11 cellular contexts compared by ENCODE assay signal in the genomic region with DNA sequence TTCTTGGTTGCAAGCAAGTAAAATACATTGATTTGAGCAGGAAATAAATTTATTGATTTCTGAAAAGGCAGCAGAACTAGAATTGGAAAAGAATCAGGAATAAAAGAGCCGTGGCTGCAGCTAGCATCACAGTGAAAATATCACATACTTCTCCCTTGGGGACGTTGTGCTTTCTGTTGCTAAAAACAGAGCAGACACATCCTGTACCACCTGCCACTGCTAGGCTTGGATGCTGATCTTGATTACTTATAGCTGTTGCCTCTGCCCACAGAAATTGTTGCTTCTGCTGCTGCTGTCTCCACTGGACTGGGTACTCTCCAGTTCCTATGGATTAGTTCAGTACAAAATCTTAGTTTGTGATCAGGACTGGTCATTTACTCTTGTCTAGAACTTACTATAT.
DNase-seq lines count a peak whose midpoint lies in the region; ATAC-seq and TF ChIP-seq lines count a peak whose summit lies in the region.
"Had no signal": no experiment of that assay in that cellular context is flagged by ENCODE, and none has a peak within 500 bp of the region (broad histone marks: within the 10 kb centered on the region; RNA-seq: fewer than 3 reads in every experiment).

No MANE protein-coding gene starts in this region.

- H3K4me1 ChIP-seq in testis, result no peaks in the 10 kb centered on the region
- H3K4me1 ChIP-seq: adrenal gland, Caco-2 had no signal

- WGBS in testis, 2 donors, result 28 to 37% methylated on average over 2 of the region's 2 CpGs

- H3K27me3 ChIP-seq in testis, result no peaks in the 10 kb centered on the region
- H3K27me3 ChIP-seq: adrenal gland had no signal

- no peaks in the 10 kb centered on the region for H3K9me3 ChIP-seq in testis
- H3K9me3 ChIP-seq: adrenal gland, Caco-2 had no signal

- no peak for TF ChIP-seq POLR2A in testis (IDR thresholded peaks at IDR 0.05)

- intact Hi-C loops in testis (cut with DNase I; ENCODE audit: low total_unique reads), result no loop called here

- DNase-seq in GM10266 (ENCODE audit: extremely low spot score) (peak; percentile 27), RPMI8226 (peak; percentile 32), foreskin fibroblast (no peak), left lobe of liver (ENCODE audit: low spot score) (no peak), testis (no peak)
- DNase-seq: adrenal gland, Caco-2, natural killer cell had no signal

- no peaks in the 10 kb centered on the region for H3K36me3 ChIP-seq in testis (ENCODE audit: low read depth, missing control alignments)
- H3K36me3 ChIP-seq: adrenal gland had no signal

- H3K4me3 ChIP-seq in foreskin fibroblast (ENCODE audit: low read depth in 1 of 2, low read length in 2 of 2), result no peak overlapping the region
- H3K4me3 ChIP-seq in testis, result no peak overlapping the region
- H3K4me3 ChIP-seq: adrenal gland had no signal

- TF ChIP-seq CTCF in GM10266 (IDR thresholded peaks at IDR 0.05; ENCODE audit: control insufficient read depth, insufficient read depth, low read depth, missing control alignments), result no peak
- no peak for TF ChIP-seq CTCF in foreskin fibroblast (IDR thresholded peaks at IDR 0.05; ENCODE audit: low read depth, low read length)
- no peak for TF ChIP-seq CTCF in testis (IDR thresholded peaks at IDR 0.05)

- no peak overlapping the region for H3K27ac ChIP-seq in testis
- H3K27ac ChIP-seq: adrenal gland had no signal

- ATAC-seq in GM19463 (IDR thresholded peaks at IDR 0.05; ENCODE audit: unreplicated experiment) (peak; percentile 96), HG03097 (IDR thresholded peaks at IDR 0.05; ENCODE audit: low FRiP score, unreplicated experiment) (peak; percentile 99), esophagus mucosa (no peak), left lobe of liver (no peak)
- ATAC-seq: natural killer cell had no signal

Comparison
In these comparisons a context has a peak if more than half of its experiments do, and no peak if none do; other contexts are left out.
1. DNase-seq: peak in GM10266 (single experiment) and RPMI8226 (single experiment); none in foreskin fibroblast (0 of 2), left lobe of liver (single experiment) and testis (single experiment).
2. ATAC-seq: peak in GM19463 (single experiment) and HG03097 (single experiment); none in esophagus mucosa (single experiment) and left lobe of liver (single experiment).